In the genomic region with DNA sequence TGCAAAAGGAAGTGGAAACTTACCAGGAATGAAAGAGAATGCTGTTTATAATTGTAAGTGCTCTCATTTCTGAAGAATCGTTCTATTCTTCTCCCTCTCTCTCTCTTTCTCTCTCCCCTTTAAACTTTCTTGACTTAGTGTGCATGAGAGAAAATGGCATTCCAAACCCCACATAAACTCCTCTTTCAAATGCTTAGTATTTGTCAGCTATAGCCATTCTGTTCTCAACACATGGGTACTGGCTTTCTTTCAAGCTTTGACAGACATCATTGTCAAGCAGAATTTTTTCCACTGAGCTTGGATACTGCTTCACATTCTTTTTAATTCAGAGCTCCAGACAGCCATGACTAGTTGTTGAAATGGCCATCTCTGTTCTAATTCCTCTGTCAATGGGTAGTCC, we compare ENCODE assay signal across 14 cellular contexts. TPM values are rescaled to one million over a fixed set of nuclear protein-coding genes. Genes with fewer than 3 reads are reported as not detected.
DNase-seq lines count a peak whose midpoint lies in the region; ATAC-seq lines count a peak whose summit lies in the region.
"Had no signal": no experiment of that assay in that cellular context is flagged by ENCODE, and none has a peak within 500 bp of the region (broad histone marks: within the 10 kb centered on the region; RNA-seq: fewer than 3 reads in every experiment).

No MANE protein-coding gene starts in this region.

- no peak for ATAC-seq in activated T-cell treated with anti-CD3 and anti-CD28 coated beads, Interleukin-2, amount 50 U/mL, for 72 hours (replicated peaks in 1 of 2)
- no peak for ATAC-seq in activated T-helper 17 cell treated with anti-CD3 and anti-CD28 coated beads, Interleukin-2, amount 50 U/mL, for 72 hours (replicated peaks)
- no peak for ATAC-seq in stimulated activated effector memory CD8-positive, alpha-beta T cell treated with anti-CD3 and anti-CD28 coated beads, Interleukin-12 subunit alpha, Interleukin-12 subunit beta, amount 100 ng/mL, for 72 hours

- H3K4me1 Mint-ChIP-seq in activated T-cell treated with anti-CD3 and anti-CD28 coated beads, Interleukin-2, amount 50 U/mL, for 72 hours (ENCODE audit: low read depth): peaks cover 27% of the 10 kb centered on the region
- peaks cover 9% of the 10 kb centered on the region for H3K4me1 Mint-ChIP-seq in activated T-helper 17 cell treated with anti-CD3 and anti-CD28 coated beads, Interleukin-2, amount 50 U/mL, for 72 hours
- H3K4me1 Mint-ChIP-seq in immature natural killer cell: peaks cover 40 to 61% of the 10 kb centered on the region in 2 donors
- H3K4me1 Mint-ChIP-seq in stimulated activated effector memory CD8-positive, alpha-beta T cell treated with anti-CD3 and anti-CD28 coated beads, Interleukin-12 subunit alpha, Interleukin-12 subunit beta, amount 100 ng/mL, for 72 hours: peaks cover 30% of the 10 kb centered on the region

- peaks cover 16% of the 10 kb centered on the region for H3K27me3 Mint-ChIP-seq in activated T-cell treated with anti-CD3 and anti-CD28 coated beads, Interleukin-2, amount 50 U/mL, for 72 hours (ENCODE audit: low read depth)
- peaks cover 16% of the 10 kb centered on the region for H3K27me3 Mint-ChIP-seq in activated T-helper 17 cell treated with anti-CD3 and anti-CD28 coated beads, Interleukin-2, amount 50 U/mL, for 72 hours
- peaks cover 0 to 10% (median 2%) of the 10 kb centered on the region in 3 donors for H3K27me3 Mint-ChIP-seq in immature natural killer cell (ENCODE audit: low read depth in 3 of 3)

- no peak for DNase-seq in activated T-cell treated with anti-CD3 and anti-CD28 coated beads, Interleukin-2, amount 50 U/mL, for 72 hours
- no peak for DNase-seq in activated T-cell treated with anti-CD3 and anti-CD28 coated beads, Interleukin-2, amount 50 U/mL, for 48 hours
- peak in 1 of 3 donors; percentile 28 for DNase-seq in immature natural killer cell
- DNase-seq in stimulated activated effector memory CD8-positive, alpha-beta T cell treated with anti-CD3 and anti-CD28 coated beads, Interleukin-12 subunit alpha, Interleukin-12 subunit beta, amount 100 ng/mL, for 72 hours (ENCODE audit: low spot score in 2 of 2): no peak
- no peak for DNase-seq in DMS79 treated with DMSO at 0.1 percent for 48 hours (lab: John Stamatoyannopoulos, UW)
- no peak for DNase-seq in SIG-M5 treated with dmso at 0.1 percent for 504 hours (lab: John Stamatoyannopoulos, UW; ENCODE audit: unreplicated experiment)
- DNase-seq in posterior cingulate gyrus: no peak
- DNase-seq: ACHN, DMS 273 treated with DMSO at 0.1 percent for 48 hours, H9, NCI-H1436 treated with DMSO at 0.1 percent for 48 hours, PC-9 had no signal

- H3K9me3 Mint-ChIP-seq in activated T-cell treated with anti-CD3 and anti-CD28 coated beads, Interleukin-2, amount 50 U/mL, for 72 hours: no peaks in the 10 kb centered on the region
- H3K9me3 Mint-ChIP-seq in activated T-helper 17 cell treated with anti-CD3 and anti-CD28 coated beads, Interleukin-2, amount 50 U/mL, for 72 hours: no peaks in the 10 kb centered on the region
- H3K9me3 Mint-ChIP-seq in immature natural killer cell: no peaks in the 10 kb centered on the region
- no peaks in the 10 kb centered on the region for H3K9me3 Mint-ChIP-seq in stimulated activated effector memory CD8-positive, alpha-beta T cell treated with anti-CD3 and anti-CD28 coated beads, Interleukin-12 subunit alpha, Interleukin-12 subunit beta, amount 100 ng/mL, for 72 hours

- peaks cover 0 to 2% of the 10 kb centered on the region in 2 donors for H3K36me3 Mint-ChIP-seq in activated T-cell treated with anti-CD3 and anti-CD28 coated beads, Interleukin-2, amount 50 U/mL, for 72 hours (ENCODE audit: insufficient read depth in 2 of 2)
- H3K36me3 Mint-ChIP-seq in activated T-helper 17 cell treated with anti-CD3 and anti-CD28 coated beads, Interleukin-2, amount 50 U/mL, for 72 hours (ENCODE audit: low read depth): peaks cover 3% of the 10 kb centered on the region
- peaks cover 0 to 4% (median 0%) of the 10 kb centered on the region in 3 donors for H3K36me3 Mint-ChIP-seq in immature natural killer cell
- peaks cover 38% of the 10 kb centered on the region for H3K36me3 Mint-ChIP-seq in stimulated activated effector memory CD8-positive, alpha-beta T cell treated with anti-CD3 and anti-CD28 coated beads, Interleukin-12 subunit alpha, Interleukin-12 subunit beta, amount 100 ng/mL, for 72 hours

- H3K27ac Mint-ChIP-seq in activated T-cell treated with anti-CD3 and anti-CD28 coated beads, Interleukin-2, amount 50 U/mL, for 72 hours: peak overlapping the region; percentile 93
- H3K27ac Mint-ChIP-seq in activated T-helper 17 cell treated with anti-CD3 and anti-CD28 coated beads, Interleukin-2, amount 50 U/mL, for 72 hours: no peak overlapping the region
- peak overlapping the region; percentile 90 to 99 (median 95) for H3K27ac Mint-ChIP-seq in immature natural killer cell
- H3K27ac Mint-ChIP-seq in stimulated activated effector memory CD8-positive, alpha-beta T cell treated with anti-CD3 and anti-CD28 coated beads, Interleukin-12 subunit alpha, Interleukin-12 subunit beta, amount 100 ng/mL, for 72 hours: peak overlapping the region; percentile 98
- H3K27ac Mint-ChIP-seq: H9 had no signal

- H3K4me3 Mint-ChIP-seq in activated T-cell treated with anti-CD3 and anti-CD28 coated beads, Interleukin-2, amount 50 U/mL, for 72 hours: peak overlapping the region in 1 of 2 donors; percentile 85
- H3K4me3 Mint-ChIP-seq in activated T-helper 17 cell treated with anti-CD3 and anti-CD28 coated beads, Interleukin-2, amount 50 U/mL, for 72 hours: peak overlapping the region; percentile 72
- H3K4me3 Mint-ChIP-seq in immature natural killer cell: peak overlapping the region; percentile 65 to 93 (median 73)
- H3K4me3 Mint-ChIP-seq in stimulated activated effector memory CD8-positive, alpha-beta T cell treated with anti-CD3 and anti-CD28 coated beads, Interleukin-12 subunit alpha, Interleukin-12 subunit beta, amount 100 ng/mL, for 72 hours: peak overlapping the region; percentile 77
- H3K4me3 Mint-ChIP-seq: activated CD4-positive, alpha-beta T cell treated with anti-CD3 and anti-CD28 coated beads for 36 hours; H9 had no signal

- intact Hi-C loops in posterior cingulate gyrus (cut with DNase I): no loop called here

RNA-seq across cellular contexts. Expression of a gene that starts 51.1 kb away (rescaled TPM):
- total RNA-seq in activated T-cell treated with anti-CD3 and anti-CD28 coated beads, Interleukin-2, amount 50 U/mL, for 72 hours: 10 to 100 TPM; 31.6 to 40.0 TPM
- total RNA-seq in activated T-helper 17 cell treated with anti-CD3 and anti-CD28 coated beads, Interleukin-2, amount 50 U/mL, for 72 hours: 10 to 100 TPM; 32.3 to 50.2 TPM
- 10 to 100 TPM; 28.1 to 58.3 (median 52.1) TPM for polyA plus RNA-seq in immature natural killer cell
